ENCODE assay signal across 22 cellular contexts in the genomic region with DNA sequence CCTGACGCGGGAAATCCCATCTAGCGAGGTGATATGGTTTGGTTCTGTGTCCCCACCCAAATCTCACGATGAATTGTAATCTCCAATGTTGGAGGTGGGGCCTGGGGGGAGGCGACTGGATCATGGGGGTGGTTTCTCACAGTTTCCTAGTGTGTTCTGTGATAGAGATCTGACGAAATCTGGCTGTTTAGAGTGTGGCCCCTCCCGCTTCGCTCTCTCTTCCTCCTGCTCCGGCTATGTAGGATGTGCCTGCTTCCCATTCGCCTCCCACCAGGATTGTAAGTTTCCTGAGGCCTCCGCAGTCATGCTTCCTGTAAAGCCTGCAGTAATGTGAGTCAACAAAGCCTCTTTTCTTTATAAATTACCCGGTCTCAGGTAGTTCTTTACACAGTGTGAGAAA. TPM values are rescaled to one million over a fixed set of nuclear protein-coding genes. Genes with fewer than 3 reads are reported as not detected.
"Had no signal": no experiment of that assay in that cellular context is flagged by ENCODE, and none has a peak within 500 bp of the region (broad histone marks: within the 10 kb centered on the region; RNA-seq: fewer than 3 reads in every experiment).

No MANE protein-coding gene starts in this region.

- H3K27ac Mint-ChIP-seq: activated CD4-positive, alpha-beta memory T cell treated with anti-CD3 and anti-CD28 coated beads for 36 hours; activated naive CD8-positive, alpha-beta T cell treated with anti-CD3 and anti-CD28 coated beads for 36 hours; stimulated activated memory B cell treated with anti-CD40 and anti-IgM and Interleukin-4, amounts not matched to agents 10 μg/mL and 1 μg/mL and 100 μg/mL, for 72 hours had no signal

- H3K4me3 Mint-ChIP-seq: activated CD4-positive, alpha-beta memory T cell treated with anti-CD3 and anti-CD28 coated beads for 36 hours; activated naive CD8-positive, alpha-beta T cell treated with anti-CD3 and anti-CD28 coated beads for 36 hours; central memory CD8-positive, alpha-beta T cell; naive B cell; stimulated activated memory B cell treated with anti-CD40 and anti-IgM and Interleukin-4, amounts not matched to agents 10 μg/mL and 1 μg/mL and 100 μg/mL, for 72 hours had no signal

- H3K27me3 Mint-ChIP-seq: activated CD4-positive, alpha-beta memory T cell treated with anti-CD3 and anti-CD28 coated beads for 36 hours; activated naive CD8-positive, alpha-beta T cell treated with anti-CD3 and anti-CD28 coated beads for 36 hours; central memory CD8-positive, alpha-beta T cell; naive B cell; stimulated activated memory B cell treated with anti-CD40 and anti-IgM and Interleukin-4, amounts not matched to agents 10 μg/mL and 1 μg/mL and 100 μg/mL, for 72 hours had no signal

- H3K4me1 Mint-ChIP-seq: activated naive CD8-positive, alpha-beta T cell treated with anti-CD3 and anti-CD28 coated beads for 36 hours; central memory CD8-positive, alpha-beta T cell; stimulated activated memory B cell treated with anti-CD40 and anti-IgM and Interleukin-4, amounts not matched to agents 10 μg/mL and 1 μg/mL and 100 μg/mL, for 72 hours had no signal

- H3K27ac ChIP-seq: epithelial cell of prostate, gastroesophageal sphincter, heart right ventricle, sigmoid colon, uterus had no signal

- H3K36me3 Mint-ChIP-seq: activated CD4-positive, alpha-beta memory T cell treated with anti-CD3 and anti-CD28 coated beads for 36 hours had no signal

- H3K9me3 Mint-ChIP-seq: activated CD4-positive, alpha-beta memory T cell treated with anti-CD3 and anti-CD28 coated beads for 36 hours; activated naive CD8-positive, alpha-beta T cell treated with anti-CD3 and anti-CD28 coated beads for 36 hours; central memory CD8-positive, alpha-beta T cell had no signal

- DNase-seq: activated CD4-positive, alpha-beta memory T cell treated with anti-CD3 and anti-CD28 coated beads for 36 hours; activated CD4-positive, alpha-beta T cell treated with anti-CD3 and anti-CD28 coated beads for 48 hours; activated naive CD4-positive, alpha-beta T cell treated with Interleukin-2 at 50 U/mL for 16 hours; activated naive CD8-positive, alpha-beta T cell treated with anti-CD3 and anti-CD28 coated beads for 36 hours; activated T-cell treated with anti-CD3 and anti-CD28 coated beads, Interleukin-2, amount 50 U/mL, for 48 hours; heart right ventricle; islet precursor cell; left cardiac atrium; mesendoderm; naive B cell; nucleus accumbens; retina; sigmoid colon; stimulated activated CD4-positive, alpha-beta T cell treated with anti-CD3 and anti-CD28 coated beads, Interleukin-15, amount 100 ng/mL, for 24 hours; T-helper 9 cell; trophoblast cell; uterus had no signal

- ATAC-seq: gastroesophageal sphincter; left cardiac atrium; stimulated activated memory B cell treated with anti-CD40 and anti-IgM and Interleukin-4, amounts not matched to agents 10 μg/mL and 1 μg/mL and 100 μg/mL, for 72 hours had no signal

RNA-seq across cellular contexts. Expression of gene TMEM204, which starts 46.8 kb away (rescaled TPM):
- total RNA-seq: astrocyte had no signal
